ENCODE assay signal across 8 cellular contexts in genomic region chr16:2905241-2905987, GRCh38. TPM values are rescaled to one million over a fixed set of nuclear protein-coding genes. Genes with fewer than 3 reads are reported as not detected.
A peak's percentile ranks its signal among the peaks of the same experiment; 100 is the strongest.
DNase-seq lines count a peak whose midpoint lies in the region; ATAC-seq and TF ChIP-seq lines count a peak whose summit lies in the region.

No MANE protein-coding gene starts in this region.

- H3K4me1 ChIP-seq in BLaER1 (peaks cover 18% of the 10 kb centered on the region), right lobe of liver (peaks cover 0 to 10% (median 0%) of the 10 kb centered on the region in 4 donors)

- H3K9me3 ChIP-seq in BLaER1 (no peaks in the 10 kb centered on the region), right lobe of liver (no peaks in the 10 kb centered on the region)

- intact Hi-C loops in dorsolateral prefrontal cortex (cut with DNase I): loop anchor here (1.0 to 2.0 kb wide), 2 partner anchors 22 to 23 kb away; partner anchors contain the start of gene FLYWCH2 (in 2 of the 2)
- intact Hi-C loops in right lobe of liver (cut with DNase I): no loop called here

- no peaks in the 10 kb centered on the region for H3K27me3 ChIP-seq in BLaER1
- H3K27me3 ChIP-seq in dorsolateral prefrontal cortex: no peaks in the 10 kb centered on the region
- H3K27me3 ChIP-seq in right lobe of liver: no peaks in the 10 kb centered on the region

- ATAC-seq in GM19324 (IDR thresholded peaks at IDR 0.05; ENCODE audit: low FRiP score, unreplicated experiment) (peak; percentile 76), HG03460 (IDR thresholded peaks at IDR 0.05; ENCODE audit: unreplicated experiment) (peak; percentile 67), right lobe of liver (peak; percentile 86 to 91 (median 86))

- H3K36me3 ChIP-seq in BLaER1 (no peaks in the 10 kb centered on the region; the same call in 1 of the 2 replicates), right lobe of liver (no peaks in the 10 kb centered on the region)

- H3K4me3 ChIP-seq in BLaER1 (peak overlapping the region; percentile 90), dorsolateral prefrontal cortex (peak overlapping the region; percentile 53 to 95 (median 83)), right lobe of liver (peak overlapping the region; percentile 68 to 78 (median 75))

- no peaks in the 10 kb centered on the region for H4K20me1 ChIP-seq in BLaER1

- peak; percentile 100 for DNase-seq in NCI-H69 (lab: John Stamatoyannopoulos, UW)
- peak; percentile 99 to 100 for DNase-seq in activated CD4-positive, alpha-beta T cell treated with anti-CD3 and anti-CD28 coated beads, Interleukin-2, amount 50 U/mL, for 48 hours
- DNase-seq in dorsolateral prefrontal cortex: peak; percentile 98 to 100 (median 100)
- peak; percentile 99 for DNase-seq in right lobe of liver
- peak; percentile 82 to 89 for DNase-seq in stimulated activated CD4-positive, alpha-beta T cell treated with anti-CD3 and anti-CD28 coated beads, Interleukin-4, amount 100 ng/mL, for 4 hours

- TF ChIP-seq POLR2A in right lobe of liver (IDR thresholded peaks at IDR 0.05): peak; percentile 95

- under 1% methylated on average over 34 of the region's 51 CpGs for WGBS in right lobe of liver (ENCODE audit: insufficient coverage, low coverage, low lambda C conversion rate, missing lambda C conversion rate)

- peak overlapping the region; percentile 98 for H3K4me2 ChIP-seq in BLaER1

- peak overlapping the region; percentile 86 for H3K9ac ChIP-seq in BLaER1

- peak in 13 of 56 donors; percentile 2 to 33 (median 19) for TF ChIP-seq CTCF in dorsolateral prefrontal cortex (IDR thresholded peaks at IDR 0.05 in 54 of 56, conservative IDR thresholded peaks at IDR 0.05 in 2 of 56; ENCODE audit: low read depth in 1 of 56, partially characterized antibody in 56 of 56)
- no peak for TF ChIP-seq CTCF in right lobe of liver (IDR thresholded peaks at IDR 0.05)

- H3K27ac ChIP-seq in BLaER1: peak overlapping the region; percentile 74
- peak overlapping the region; percentile 72 to 99 (median 95) for H3K27ac ChIP-seq in dorsolateral prefrontal cortex
- peak overlapping the region; percentile 63 to 82 (median 77) for H3K27ac ChIP-seq in right lobe of liver

RNA-seq across cellular contexts. Expression of gene FLYWCH1, which starts 6.3 kb away (rescaled TPM):
- total RNA-seq in dorsolateral prefrontal cortex (100 to 1,000 TPM in 24 of 120 experiments, 10 to 100 TPM in 96; 55.0 to 127 (median 86.7) TPM), right lobe of liver (10 to 100 TPM in 5 of 6 experiments, 1 to 10 TPM in 1; 9.3 to 19.8 (median 15.1) TPM)

RNA-seq across cellular contexts. Expression of gene FLYWCH2, which starts 22.4 kb away (rescaled TPM):
- total RNA-seq in dorsolateral prefrontal cortex: 10 to 100 TPM; 19.4 to 46.0 (median 31.2) TPM
- 10 to 100 TPM in 2 of 6 experiments, 1 to 10 TPM in 4; 3.6 to 18.9 (median 5.6) TPM for total RNA-seq in right lobe of liver

RNA-seq across cellular contexts. Expression of gene PRSS22, which starts 47.4 kb away (rescaled TPM):
- under 1 TPM in 2 of 120 experiments, not detected in 118; 0.50 to 0.63 TPM for total RNA-seq in dorsolateral prefrontal cortex
- total RNA-seq in right lobe of liver: 1 to 10 TPM in 2 of 6 experiments, under 1 TPM in 3, not detected in 1; 0.18 to 2.1 (median 0.84) TPM

RNA-seq across cellular contexts. Expression of gene KREMEN2, which starts 58.7 kb away (rescaled TPM):
- total RNA-seq in dorsolateral prefrontal cortex (under 1 TPM in 24 of 120 experiments, not detected in 96; 0.22 to 0.68 (median 0.41) TPM), right lobe of liver (not detected)

Comparison
In these comparisons a context has a peak if more than half of its experiments do, and no peak if none do; other contexts are left out.
1. Peak in every context shown above with its lines: DNase-seq, ATAC-seq, H3K4me3 ChIP-seq and H3K27ac ChIP-seq.
2. intact Hi-C loops: an anchor here in dorsolateral prefrontal cortex (1.0 to 2.0 kb wide); none called in right lobe of liver.